Comparison of ENCODE assay signal across 16 cellular contexts in genomic region chr2:43050866-43051265, GRCh38.
DNase-seq lines count a peak whose midpoint lies in the region; ATAC-seq, FAIRE-seq and TF ChIP-seq lines count a peak whose summit lies in the region.
"Had no signal": no experiment of that assay in that cellular context is flagged by ENCODE, and none has a peak within 500 bp of the region (broad histone marks: within the 10 kb centered on the region; RNA-seq: fewer than 3 reads in every experiment).

No MANE protein-coding gene starts in this region.

- TF ChIP-seq RAD21 in SK-N-SH (IDR thresholded peaks at IDR 0.05; ENCODE audit: low read length): no peak
- no peak for TF ChIP-seq RAD21 in K562 (CRISPR knock-in tag; conservative IDR thresholded peaks at IDR 0.05 in 1 of 2, IDR thresholded peaks at IDR 0.05 in 1 of 2)

- in situ Hi-C loops in K562 (cut with MboI): no loop called here

- 98% methylated on average over 5 of the region's 5 CpGs for WGBS in SK-N-SH (ENCODE audit: low lambda C conversion rate)
- WGBS in K562 (ENCODE audit: insufficient coverage, low coverage, missing lambda C conversion rate): 49% methylated on average over 5 of the region's 5 CpGs
- WGBS in small intestine, 3 donors: 43 to 62% (median 54%) methylated on average over 5 of the region's 5 CpGs

- H4K20me1 ChIP-seq in SK-N-SH (ENCODE audit: insufficient read depth) (no peaks in the 10 kb centered on the region), K562 (replicated peaks; ENCODE audit: control insufficient read depth, insufficient read depth, low read length) (no peaks in the 10 kb centered on the region)

- no peak for TF ChIP-seq CTCF in SK-N-SH (IDR thresholded peaks at IDR 0.05)
- TF ChIP-seq CTCF in K562 (IDR thresholded peaks at IDR 0.05 in 2 of 3, conservative IDR thresholded peaks at IDR 0.05 in 1 of 3; ENCODE audit: insufficient read depth in 2 of 3, low read depth in 1 of 3, low read length in 3 of 3): no peak
- TF ChIP-seq CTCF in lower lobe of right lung (IDR thresholded peaks at IDR 0.05): no peak

- peak overlapping the region; percentile 31; the same call in 1 of the 2 replicates for H3K4me2 ChIP-seq in SK-N-SH
- no peak overlapping the region for H3K4me2 ChIP-seq in K562 (ENCODE audit: insufficient read depth, low read length)

- ATAC-seq in SK-N-SH treated with all-trans-retinoic acid at 6 μM for 48 hours (no peak; the same call in 2 of the 3 replicates), K562 (no peak), lower lobe of right lung (peak; percentile 5 to 34)

- no peak for DNase-seq in SK-N-SH
- DNase-seq in K562 (ENCODE audit: extremely low read depth in 1 of 4, low spot score in 3 of 4): no peak
- DNase-seq in lower lobe of right lung: no peak
- DNase-seq in small intestine: peak; percentile 59
- no peak for DNase-seq in NK-92 (lab: John Stamatoyannopoulos, UW; ENCODE audit: unreplicated experiment)
- no peak for DNase-seq in NCI-H510A (lab: John Stamatoyannopoulos, UW)
- no peak for DNase-seq in CD1c-positive myeloid dendritic cell (ENCODE audit: extremely low spot score)
- DNase-seq: activated CD4-positive, CD25-positive, alpha-beta regulatory T cell treated with anti-CD3 and anti-CD28 coated beads, Interleukin-2, amount 50 U/mL, for 72 hours; CD4-positive, alpha-beta memory T cell; endodermal cell; NCI-H1048; OCI-M1 had no signal

- H3K27ac ChIP-seq in SK-N-SH (ENCODE audit: low read depth in 2 of 2, low read length in 1 of 2) (0 out of 4 replicates have a peak overlapping the region, but pooled peaks of 1 of the 2 experiments have one; percentile 7), K562 (ENCODE audit: extremely low read depth, low read depth, low read length) (no peak overlapping the region), lower lobe of right lung (peak overlapping the region; percentile 41), small intestine (ENCODE audit: low read depth in 1 of 2, low read length in 1 of 2) (peak overlapping the region; percentile 32 to 49)
- H3K27ac ChIP-seq: 22Rv1, cardiac muscle cell had no signal

- FAIRE-seq in K562 (lab: Jason Lieb, UNC) (no peak), small intestine (lab: Jason Lieb, UNC) (no peak)
- FAIRE-seq: G401.6 had no signal

- H3K9me3 ChIP-seq in SK-N-SH (no peaks in the 10 kb centered on the region), K562 (replicated peaks; ENCODE audit: control insufficient read depth, insufficient read depth, low read depth, low read length) (no peaks in the 10 kb centered on the region), lower lobe of right lung (no peaks in the 10 kb centered on the region), small intestine (ENCODE audit: control insufficient read depth, low read depth) (no peaks in the 10 kb centered on the region)

- no peak overlapping the region for H3K4me3 ChIP-seq in SK-N-SH (ENCODE audit: low read depth in 2 of 2, low read length in 1 of 2)
- H3K4me3 ChIP-seq in K562: no peak overlapping the region
- H3K4me3 ChIP-seq in lower lobe of right lung: no peak overlapping the region
- H3K4me3 ChIP-seq in small intestine (ENCODE audit: low read depth in 1 of 2, low read length in 2 of 2): no peak overlapping the region
- H3K4me3 ChIP-seq: cardiac muscle cell had no signal

- H3F3A ChIP-seq in SK-N-SH (replicated peaks; ENCODE audit: insufficient read depth): peaks cover 14% of the 10 kb centered on the region

- no peak for TF ChIP-seq EP300 in SK-N-SH (IDR thresholded peaks at IDR 0.05; ENCODE audit: borderline replicate concordance in 1 of 2, low read depth in 1 of 2, low read length in 1 of 2)
- no peak for TF ChIP-seq EP300 in K562 (IDR thresholded peaks at IDR 0.05; ENCODE audit: low read length)

- H2AFZ ChIP-seq in SK-N-SH (ENCODE audit: low read depth) (no peak overlapping the region), K562 (ENCODE audit: low read depth, low read length) (peak overlapping the region; percentile 18; the same call in 1 of the 2 replicates)

- H3K4me1 ChIP-seq in SK-N-SH (ENCODE audit: control insufficient read depth in 1 of 2, insufficient read depth in 2 of 2, low read depth in 1 of 2, low read length in 1 of 2): peaks cover 26 to 42% of the 10 kb centered on the region in 2 experiments
- H3K4me1 ChIP-seq in K562 (replicated peaks in 1 of 2; ENCODE audit: control insufficient read depth in 2 of 2, insufficient read depth in 2 of 2, low read length in 2 of 2): peaks cover 36 to 39% of the 10 kb centered on the region in 2 experiments
- peaks cover 49% of the 10 kb centered on the region for H3K4me1 ChIP-seq in lower lobe of right lung
- H3K4me1 ChIP-seq in small intestine (ENCODE audit: control insufficient read depth in 2 of 2, insufficient read depth in 1 of 2, low read depth in 1 of 2, low read length in 1 of 2): no peaks in the 10 kb centered on the region

- no peaks in the 10 kb centered on the region for H3K9me2 ChIP-seq in SK-N-SH

- intact Hi-C loops in K562 (cut with micrococcal nuclease) (no loop called here), lower lobe of right lung (cut with DNase I) (no loop called here)

- CTCF ChIA-PET in SK-N-SH (lab: Yijun Ruan, JAX) (interaction anchor here (0.7 to 2.4 kb wide), 4 partner anchors 9 to 76 kb away, joined by 3 to 8 read pairs (median 5); no protein-coding TSS in a partner anchor), K562 (lab: Yijun Ruan, JAX; ENCODE audit: low intra/inter-chr PET ratio) (no interaction called here)

- POLR2A ChIA-PET in SK-N-SH (lab: Yijun Ruan, JAX): no interaction called here
- POLR2A ChIA-PET in K562 (lab: Yijun Ruan, JAX): interaction anchor here (0.6 kb wide), 1 partner anchor 9 kb away, joined by 3 read pairs; no protein-coding TSS in a partner anchor

- peaks cover 4% of the 10 kb centered on the region for H3K9me1 ChIP-seq in K562 (ENCODE audit: control insufficient read depth, insufficient read depth, low read length)

- H3K27me3 ChIP-seq in SK-N-SH (ENCODE audit: insufficient read depth) (no peaks in the 10 kb centered on the region), K562 (ENCODE audit: control insufficient read depth in 2 of 2, insufficient read depth in 2 of 2, low read length in 2 of 2) (no peaks in the 10 kb centered on the region), lower lobe of right lung (ENCODE audit: low read depth) (no peaks in the 10 kb centered on the region), small intestine (ENCODE audit: control insufficient read depth in 2 of 2, insufficient read depth in 2 of 2, low read length in 2 of 2) (no peaks in the 10 kb centered on the region)
- H3K27me3 ChIP-seq: cardiac muscle cell had no signal

- H3K9ac ChIP-seq in SK-N-SH (no peak overlapping the region), K562 (ENCODE audit: insufficient read depth in 1 of 2, low read depth in 2 of 2, low read length in 2 of 2) (no peak overlapping the region)

- no TSS peak for BruUV-seq in K562 (replicated peaks; lab: Mats Ljungman, UMichigan)

- H3K36me3 ChIP-seq in SK-N-SH (replicated peaks in 1 of 2; ENCODE audit: control insufficient read depth in 1 of 2, insufficient read depth in 2 of 2, low read length in 1 of 2) (no peaks in the 10 kb centered on the region), K562 (ENCODE audit: control insufficient read depth, insufficient read depth, low read length) (no peaks in the 10 kb centered on the region), lower lobe of right lung (no peaks in the 10 kb centered on the region), small intestine (ENCODE audit: control insufficient read depth in 2 of 2, insufficient read depth in 2 of 2, low read length in 2 of 2) (no peaks in the 10 kb centered on the region)
- H3K36me3 ChIP-seq: cardiac muscle cell had no signal

- TF ChIP-seq POLR2A in K562 (conservative IDR thresholded peaks at IDR 0.05): no peak

- no peaks in the 10 kb centered on the region for H3K79me2 ChIP-seq in SK-N-SH (ENCODE audit: insufficient read depth)
- no peaks in the 10 kb centered on the region for H3K79me2 ChIP-seq in K562 (ENCODE audit: control insufficient read depth, insufficient read depth, low read length)

TF ChIP-seq in SK-N-SH, 30 proteins besides CTCF, POLR2A, EP300 and RAD21 (continues in another document):
- no peak for TF ChIP-seq NFIC (IDR thresholded peaks at IDR 0.05; ENCODE audit: borderline replicate concordance)
- no peak for TF ChIP-seq PBX3 (IDR thresholded peaks at IDR 0.05)

TF ChIP-seq in SK-N-SH treated with all-trans-retinoic acid at 6 μM for 48 hours, 23 proteins besides CTCF, POLR2A, EP300 and RAD21 (continues in another document):
- no peak for TF ChIP-seq ZC3H10 (CRISPR knock-in tag; IDR thresholded peaks at IDR 0.05)
- no peak for TF ChIP-seq ZNF70 (CRISPR knock-in tag; IDR thresholded peaks at IDR 0.05)
- no peak for TF ChIP-seq ZFP3 (CRISPR knock-in tag; IDR thresholded peaks at IDR 0.05)
- TF ChIP-seq RARB (CRISPR knock-in tag; IDR thresholded peaks at IDR 0.05): no peak
- TF ChIP-seq ZNF8 (CRISPR knock-in tag; IDR thresholded peaks at IDR 0.05): no peak

TF ChIP-seq in K562, 482 proteins besides CTCF, POLR2A, EP300 and RAD21:
- no peak for TF ChIP-seq ZFP30 (CRISPR knock-in tag; IDR thresholded peaks at IDR 0.05; ENCODE audit: borderline replicate concordance)

Comparison
In these comparisons a context has a peak if more than half of its experiments do, and no peak if none do; other contexts are left out.
1. ATAC-seq: peak in lower lobe of right lung (2 of 2); none in SK-N-SH treated with all-trans-retinoic acid at 6 μM for 48 hours (single experiment) and K562 (single experiment).